ENCODE assay signal across 26 cellular contexts in the genomic region with DNA sequence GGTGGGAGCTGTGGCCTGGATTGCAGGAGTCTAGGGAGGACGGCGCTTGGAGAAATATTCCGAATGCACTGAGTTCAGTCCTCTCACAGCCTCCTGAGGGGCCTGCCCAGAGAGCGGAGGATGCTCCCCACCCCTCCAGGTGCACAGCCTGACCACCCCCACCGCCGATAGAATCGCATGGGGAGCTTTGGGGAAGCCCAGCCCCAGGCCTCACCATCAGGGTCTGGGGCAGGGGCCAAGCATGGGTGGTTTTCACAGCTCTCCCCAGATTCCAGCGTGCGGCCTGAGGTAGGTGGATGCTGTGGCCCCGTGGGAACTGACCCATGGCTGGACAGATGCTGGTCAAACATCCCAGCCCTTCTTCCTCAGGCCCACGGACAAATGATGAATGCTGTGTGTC.
A peak's percentile ranks its signal among the peaks of the same experiment; 100 is the strongest.
DNase-seq lines count a peak whose midpoint lies in the region; ATAC-seq, FAIRE-seq and TF ChIP-seq lines count a peak whose summit lies in the region.
"Had no signal": no experiment of that assay in that cellular context is flagged by ENCODE, and none has a peak within 500 bp of the region (broad histone marks: within the 10 kb centered on the region; RNA-seq: fewer than 3 reads in every experiment).

No MANE protein-coding gene starts in this region.

- H3K4ac ChIP-seq in neuronal stem cell (ENCODE audit: low read length) = no peak overlapping the region

- H2BK120ac ChIP-seq in neuronal stem cell (ENCODE audit: low read depth, low read length) = no peak overlapping the region

- no peak overlapping the region for H3K27ac ChIP-seq in heart right ventricle
- no peak overlapping the region for H3K27ac ChIP-seq in kidney (ENCODE audit: low read depth in 2 of 2, low read length in 2 of 2)
- H3K27ac ChIP-seq in neuronal stem cell (replicated peaks; ENCODE audit: low read length) = no peak overlapping the region
- no peak overlapping the region for H3K27ac ChIP-seq in upper lobe of right lung
- H3K27ac ChIP-seq: BLaER1 had no signal

- peak; percentile 33 for DNase-seq in cardiac septum (ENCODE audit: low spot score)
- no peak for DNase-seq in heart right ventricle
- peak; percentile 52 for DNase-seq in kidney
- DNase-seq in neuronal stem cell (ENCODE audit: low spot score) = no peak
- peak; percentile 53 for DNase-seq in upper lobe of right lung
- no peak for DNase-seq in Caco-2
- DNase-seq in NCI-H748 (lab: John Stamatoyannopoulos, UW; ENCODE audit: unreplicated experiment) = no peak
- no peak for DNase-seq in posterior vena cava (ENCODE audit: low spot score)
- DNase-seq: 8988T; ACHN; BE2C; C1 segment of cervical spinal cord; Calu3; CD4-positive, alpha-beta memory T cell; CD4-positive, CD25-positive, alpha-beta regulatory T cell; CD8-positive, alpha-beta memory T cell; COR-L47; DMS79 treated with DMSO at 0.1 percent for 48 hours; GF-D8 had no signal

- 80 to 87% methylated on average over 11 of the region's 11 CpGs for WGBS in heart right ventricle, 2 donors
- WGBS in neuronal stem cell (ENCODE audit: extremely low coverage in 2 of 2, insufficient read length in 2 of 2, insufficient replicate concordance in 1 of 2), 2 donors = no CpG with 5 or more reads among the region's 11 CpGs

- H3K27ac Mint-ChIP-seq in Caco-2 (ENCODE audit: unreplicated experiment) = no peak overlapping the region
- H3K27ac Mint-ChIP-seq: CD14-positive monocyte; CD4-positive, alpha-beta memory T cell; CD4-positive, CD25-positive, alpha-beta regulatory T cell; CD8-positive, alpha-beta memory T cell had no signal

- peaks cover 0 to 18% (median 0%) of the 10 kb centered on the region in 7 donors for H3K27me3 ChIP-seq in heart right ventricle
- no peaks in the 10 kb centered on the region for H3K27me3 ChIP-seq in neuronal stem cell (ENCODE audit: control insufficient read depth in 3 of 3, insufficient read depth in 3 of 3, low read depth in 1 of 3, low read length in 3 of 3)
- H3K27me3 ChIP-seq in upper lobe of right lung = no peaks in the 10 kb centered on the region
- H3K27me3 ChIP-seq in Caco-2 (replicated peaks; ENCODE audit: control insufficient read depth, insufficient read depth, low read length) = no peaks in the 10 kb centered on the region
- H3K27me3 ChIP-seq: BE2C, BLaER1 had no signal

- H3K4me3 ChIP-seq in heart right ventricle = no peak overlapping the region
- no peak overlapping the region for H3K4me3 ChIP-seq in kidney (ENCODE audit: low read length in 2 of 2)
- no peak overlapping the region for H3K4me3 ChIP-seq in neuronal stem cell (ENCODE audit: low read length in 2 of 2)
- H3K4me3 ChIP-seq in upper lobe of right lung = no peak overlapping the region
- H3K4me3 ChIP-seq in Caco-2 (ENCODE audit: low read depth, low read length) = no peak overlapping the region
- H3K4me3 ChIP-seq: BLaER1 had no signal

- peaks cover 6% of the 10 kb centered on the region for H3K36me3 Mint-ChIP-seq in Caco-2 (ENCODE audit: insufficient read depth, unreplicated experiment)
- H3K36me3 Mint-ChIP-seq: CD14-positive monocyte; CD4-positive, alpha-beta memory T cell; CD4-positive, CD25-positive, alpha-beta regulatory T cell; CD8-positive, alpha-beta memory T cell had no signal

- ATAC-seq in heart right ventricle (no peak), upper lobe of right lung (no peak)

- H3K18ac ChIP-seq in neuronal stem cell (ENCODE audit: low read length) = peak overlapping the region; percentile 49

- H3K27me3 Mint-ChIP-seq in Caco-2 (ENCODE audit: insufficient read depth, unreplicated experiment) = no peaks in the 10 kb centered on the region

- no peak overlapping the region for H4K8ac ChIP-seq in neuronal stem cell (ENCODE audit: low read depth, low read length)

- POLR2A ChIA-PET in Caco-2 (lab: Charles Lee) = interaction anchor here (0.6 kb wide), 1 partner anchor 118 kb away, joined by 4 read pairs; no protein-coding TSS in a partner anchor

- no peak overlapping the region for H2AFZ ChIP-seq in neuronal stem cell (ENCODE audit: low read length)

- H3K36me3 ChIP-seq in heart right ventricle (no peaks in the 10 kb centered on the region), kidney (ENCODE audit: control insufficient read depth in 1 of 2, insufficient read depth in 2 of 2, low read length in 2 of 2) (no peaks in the 10 kb centered on the region), neuronal stem cell (replicated peaks in 1 of 2; ENCODE audit: control insufficient read depth in 2 of 2, insufficient read depth in 2 of 2, low read length in 2 of 2) (no peaks in the 10 kb centered on the region), upper lobe of right lung (no peaks in the 10 kb centered on the region), Caco-2 (ENCODE audit: control insufficient read depth, insufficient read depth, low read length) (no peaks in the 10 kb centered on the region)
- H3K36me3 ChIP-seq: BE2C, BLaER1 had no signal

- no TSS peak for BruUV-seq in Caco-2 (replicated peaks; lab: Mats Ljungman, UMichigan)

- H3K4me1 ChIP-seq in heart right ventricle = no peaks in the 10 kb centered on the region
- H3K4me1 ChIP-seq in kidney (ENCODE audit: control insufficient read depth in 1 of 2, insufficient read depth in 1 of 2, low read depth in 1 of 2, low read length in 2 of 2) = no peaks in the 10 kb centered on the region
- H3K4me1 ChIP-seq in neuronal stem cell (ENCODE audit: control insufficient read depth in 2 of 2, insufficient read depth in 1 of 2, low read depth in 1 of 2, low read length in 2 of 2) = no peaks in the 10 kb centered on the region
- H3K4me1 ChIP-seq in upper lobe of right lung = no peaks in the 10 kb centered on the region
- no peaks in the 10 kb centered on the region for H3K4me1 ChIP-seq in Caco-2
- H3K4me1 ChIP-seq: BE2C had no signal

- no peak overlapping the region for H4K91ac ChIP-seq in neuronal stem cell (ENCODE audit: low read depth, low read length, poor library complexity)

- H3K23ac ChIP-seq in neuronal stem cell (ENCODE audit: low read depth, low read length, poor library complexity) = no peak overlapping the region

- no peak overlapping the region for H3K4me2 ChIP-seq in neuronal stem cell (ENCODE audit: insufficient read depth, low read length, poor library complexity, severe bottlenecking)
- H3K4me2 ChIP-seq: BLaER1 had no signal

- intact Hi-C loops in cardiac septum (cut with DNase I) = no loop called here
- intact Hi-C loops in heart right ventricle (cut with DNase I) = no loop called here
- intact Hi-C loops in kidney (cut with DNase I) = no loop called here
- intact Hi-C loops in upper lobe of right lung (cut with DNase I) = no loop called here
- intact Hi-C loops in Caco-2 (cut with micrococcal nuclease; ENCODE audit: unreplicated experiment) = no loop called here
- intact Hi-C loops in posterior vena cava (cut with DNase I) = no loop called here

- H2BK5ac ChIP-seq in neuronal stem cell (ENCODE audit: low read length) = no peak overlapping the region

- H2BK15ac ChIP-seq in neuronal stem cell (ENCODE audit: low read length) = no peak overlapping the region

- H3K14ac ChIP-seq in neuronal stem cell (ENCODE audit: low read length) = no peak overlapping the region

- no peak overlapping the region for H2BK12ac ChIP-seq in neuronal stem cell (ENCODE audit: low read length)

- H3K4me3 Mint-ChIP-seq in Caco-2 (ENCODE audit: unreplicated experiment) = no peak overlapping the region
- H3K4me3 Mint-ChIP-seq: CD14-positive monocyte; CD4-positive, alpha-beta memory T cell; CD8-positive, alpha-beta memory T cell had no signal

- H2AK5ac ChIP-seq in neuronal stem cell (ENCODE audit: low read depth, low read length) = peak overlapping the region; percentile 30

- H3K79me1 ChIP-seq in neuronal stem cell (ENCODE audit: low read depth, low read length) = no peaks in the 10 kb centered on the region

- H3K9ac ChIP-seq in kidney (ENCODE audit: low read length in 2 of 2) = no peak overlapping the region
- H3K9ac ChIP-seq in neuronal stem cell (ENCODE audit: low read depth, low read length, poor library complexity) = no peak overlapping the region
- H3K9ac ChIP-seq: BLaER1 had no signal

- TF ChIP-seq CTCF in heart right ventricle (IDR thresholded peaks at IDR 0.05) = no peak
- TF ChIP-seq CTCF in kidney (IDR thresholded peaks at IDR 0.05; ENCODE audit: borderline replicate concordance, extremely low read depth, insufficient read depth) = no peak
- no peak for TF ChIP-seq CTCF in upper lobe of right lung (IDR thresholded peaks at IDR 0.05)
- TF ChIP-seq CTCF in Caco-2 (IDR thresholded peaks at IDR 0.05; ENCODE audit: insufficient read depth in 1 of 2, low read depth in 1 of 2, low read length in 1 of 2, severe bottlenecking in 1 of 2, unreplicated experiment in 1 of 2) = no peak

- no peaks in the 10 kb centered on the region for H3K9me3 ChIP-seq in heart right ventricle
- no peaks in the 10 kb centered on the region for H3K9me3 ChIP-seq in kidney (ENCODE audit: control insufficient read depth in 1 of 2, low read length in 2 of 2)
- H3K9me3 ChIP-seq in neuronal stem cell (replicated peaks in 1 of 2; ENCODE audit: control insufficient read depth in 2 of 2, insufficient read depth in 1 of 2, low read depth in 1 of 2, low read length in 2 of 2) = no peaks in the 10 kb centered on the region
- H3K9me3 ChIP-seq in upper lobe of right lung = no peaks in the 10 kb centered on the region
- no peaks in the 10 kb centered on the region for H3K9me3 ChIP-seq in Caco-2
- H3K9me3 ChIP-seq: BE2C had no signal

- no peaks in the 10 kb centered on the region for H3K4me1 Mint-ChIP-seq in Caco-2 (ENCODE audit: low read depth, unreplicated experiment)
- H3K4me1 Mint-ChIP-seq: CD4-positive, alpha-beta memory T cell; CD4-positive, CD25-positive, alpha-beta regulatory T cell; CD8-positive, alpha-beta memory T cell had no signal

- CTCF ChIA-PET in Caco-2 (lab: Charles Lee) = no interaction called here

- no peak for FAIRE-seq in kidney (lab: Jason Lieb, UNC)
- FAIRE-seq: A204.1, D721Med, G401.6, GM12891, GM19239 had no signal

- no peaks in the 10 kb centered on the region for H3K9me3 Mint-ChIP-seq in Caco-2 (ENCODE audit: unreplicated experiment)
- H3K9me3 Mint-ChIP-seq: CD4-positive, alpha-beta memory T cell had no signal

Comparison
In these comparisons a context has a peak if more than half of its experiments do, and no peak if none do; other contexts are left out.
1. DNase-seq: peak in cardiac septum (single experiment), kidney (single experiment) and upper lobe of right lung (single experiment); none in heart right ventricle (0 of 2), neuronal stem cell (single experiment), Caco-2 (0 of 2), NCI-H748 (single experiment) and posterior vena cava (single experiment).